In the genomic region with DNA sequence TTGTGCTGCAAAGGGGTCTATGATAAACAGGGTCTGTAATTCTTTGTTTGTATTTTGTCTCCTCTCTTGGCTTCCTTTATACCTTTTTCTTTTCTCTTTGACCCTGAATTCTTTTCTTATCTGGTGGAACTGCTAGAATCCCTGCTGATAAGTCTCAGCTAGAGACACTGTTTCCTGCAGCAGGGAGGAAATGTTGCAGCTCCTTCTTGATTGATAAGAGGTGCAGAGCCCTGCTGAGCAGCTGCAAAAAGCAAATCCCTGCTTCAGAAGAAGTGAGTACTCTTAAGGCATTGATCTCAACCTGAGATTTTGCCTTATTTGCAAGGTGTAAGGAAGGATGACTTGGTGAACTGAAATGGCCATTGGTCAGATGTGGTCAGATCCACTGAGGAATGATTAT, we compare ENCODE assay signal across 20 cellular contexts.
"Had no signal": no experiment of that assay in that cellular context is flagged by ENCODE, and none has a peak within 500 bp of the region (broad histone marks: within the 10 kb centered on the region; RNA-seq: fewer than 3 reads in every experiment).

No MANE protein-coding gene starts in this region.

- H3K4me3 ChIP-seq: right atrium auricular region, tibial nerve, vagina had no signal

- H3K4me1 Mint-ChIP-seq: activated CD4-positive, alpha-beta memory T cell treated with anti-CD3 and anti-CD28 coated beads, Interleukin-2, amount 10 ng/mL, durations not matched to agents 7 days and 5 days; activated CD4-positive, alpha-beta T cell treated with anti-CD3 and anti-CD28 coated beads for 36 hours; activated naive CD8-positive, alpha-beta T cell treated with anti-CD3 and anti-CD28 coated beads, Interleukin-2, amount 10 ng/mL, durations not matched to agents 7 days and 5 days; natural killer cell; stimulated activated naive B cell treated with anti-CD40 and anti-IgM and Interleukin-4, amounts not matched to agents 10 μg/mL and 1 μg/mL and 100 μg/mL, for 72 hours had no signal

- H3K27ac Mint-ChIP-seq: activated CD4-positive, alpha-beta memory T cell treated with anti-CD3 and anti-CD28 coated beads, Interleukin-2, amount 10 ng/mL, durations not matched to agents 7 days and 5 days; activated CD4-positive, alpha-beta T cell treated with anti-CD3 and anti-CD28 coated beads for 36 hours; activated naive CD8-positive, alpha-beta T cell treated with anti-CD3 and anti-CD28 coated beads, Interleukin-2, amount 10 ng/mL, durations not matched to agents 7 days and 5 days; natural killer cell; progenitor cell of endocrine pancreas; stimulated activated naive B cell treated with anti-CD40 and anti-IgM and Interleukin-4, amounts not matched to agents 10 μg/mL and 1 μg/mL and 100 μg/mL, for 72 hours; T-helper 2 cell treated with Interferon-gamma antibody and Interleukin-4, amounts not matched to agents 5 μg/mL and 100 μg/mL, for 36 hours had no signal

- FAIRE-seq: frontal cortex, keratinocyte had no signal

- H3K9me3 Mint-ChIP-seq: activated CD4-positive, alpha-beta memory T cell treated with anti-CD3 and anti-CD28 coated beads, Interleukin-2, amount 10 ng/mL, durations not matched to agents 7 days and 5 days; T-helper 2 cell treated with Interferon-gamma antibody and Interleukin-4, amounts not matched to agents 5 μg/mL and 100 μg/mL, for 36 hours had no signal

- H3K27ac ChIP-seq: right atrium auricular region, tibial nerve, vagina, VCaP had no signal

- H3K27me3 Mint-ChIP-seq: activated CD4-positive, alpha-beta memory T cell treated with anti-CD3 and anti-CD28 coated beads, Interleukin-2, amount 10 ng/mL, durations not matched to agents 7 days and 5 days; activated CD4-positive, alpha-beta T cell treated with anti-CD3 and anti-CD28 coated beads for 36 hours; progenitor cell of endocrine pancreas; stimulated activated naive B cell treated with anti-CD40 and anti-IgM and Interleukin-4, amounts not matched to agents 10 μg/mL and 1 μg/mL and 100 μg/mL, for 72 hours had no signal

- DNase-seq: activated CD4-positive, alpha-beta memory T cell treated with anti-CD3 and anti-CD28 coated beads, Interleukin-2, amount 10 ng/mL, durations not matched to agents 7 days and 5 days; activated CD4-positive, alpha-beta T cell treated with anti-CD3 and anti-CD28 coated beads for 36 hours; activated gamma-delta T cell; activated naive CD8-positive, alpha-beta T cell treated with anti-CD3 and anti-CD28 coated beads, Interleukin-2, amount 10 ng/mL, durations not matched to agents 7 days and 5 days; activated T-cell treated with anti-CD3 and anti-CD28 coated beads, Interleukin-2, amount 50 U/mL, for 48 hours; anterior cingulate cortex; effector memory CD4-positive, alpha-beta T cell; natural killer cell; stimulated activated CD4-positive, alpha-beta T cell treated with anti-CD3 and anti-CD28 coated beads, Interleukin-2, amount 100 ng/mL, for 48 hours; stimulated activated naive B cell treated with anti-CD40 and anti-IgM and Interleukin-4, amounts not matched to agents 10 μg/mL and 1 μg/mL and 100 μg/mL, for 72 hours; SW 1271 had no signal

- H3K9me3 ChIP-seq: right atrium auricular region, vagina had no signal

- ATAC-seq: activated CD4-positive, alpha-beta T cell treated with anti-CD3 and anti-CD28 coated beads for 36 hours; left lobe of liver; natural killer cell; stimulated activated naive B cell treated with anti-CD40 and anti-IgM and Interleukin-4, amounts not matched to agents 10 μg/mL and 1 μg/mL and 100 μg/mL, for 72 hours had no signal

- H3K36me3 ChIP-seq: right atrium auricular region, tibial nerve, vagina had no signal

- H3K36me3 Mint-ChIP-seq: activated naive CD8-positive, alpha-beta T cell treated with anti-CD3 and anti-CD28 coated beads, Interleukin-2, amount 10 ng/mL, durations not matched to agents 7 days and 5 days; natural killer cell; stimulated activated naive B cell treated with anti-CD40 and anti-IgM and Interleukin-4, amounts not matched to agents 10 μg/mL and 1 μg/mL and 100 μg/mL, for 72 hours had no signal

- H3K4me3 Mint-ChIP-seq: activated CD4-positive, alpha-beta memory T cell treated with anti-CD3 and anti-CD28 coated beads, Interleukin-2, amount 10 ng/mL, durations not matched to agents 7 days and 5 days; activated CD4-positive, alpha-beta T cell treated with anti-CD3 and anti-CD28 coated beads for 36 hours; activated naive CD8-positive, alpha-beta T cell treated with anti-CD3 and anti-CD28 coated beads, Interleukin-2, amount 10 ng/mL, durations not matched to agents 7 days and 5 days; natural killer cell; stimulated activated naive B cell treated with anti-CD40 and anti-IgM and Interleukin-4, amounts not matched to agents 10 μg/mL and 1 μg/mL and 100 μg/mL, for 72 hours; T-helper 2 cell treated with Interferon-gamma antibody and Interleukin-4, amounts not matched to agents 5 μg/mL and 100 μg/mL, for 36 hours had no signal

- H3K27me3 ChIP-seq: right atrium auricular region, tibial nerve, vagina had no signal

- H3K4me1 ChIP-seq: right atrium auricular region, tibial nerve, vagina had no signal
